34 cellular contexts compared by ENCODE assay signal in genomic region chr20:7428946-7429345, GRCh38.
"Had no signal": no experiment of that assay in that cellular context is flagged by ENCODE, and none has a peak within 500 bp of the region (broad histone marks: within the 10 kb centered on the region; RNA-seq: fewer than 3 reads in every experiment).

No MANE protein-coding gene starts in this region.

- DNase-seq: activated effector memory CD4-positive, alpha-beta T cell treated with anti-CD3 and anti-CD28 coated beads, Interleukin-2, amount 50 U/mL, for 16 hours; activated effector memory CD4-positive, alpha-beta T cell treated with Interleukin-2 at 50 U/mL for 16 hours; activated gamma-delta T cell; activated gamma-delta T cell treated with Interleukin-2 at 50 U/mL for 16 hours; activated naive CD4-positive, alpha-beta T cell; activated naive CD4-positive, alpha-beta T cell treated with anti-CD3 and anti-CD28 coated beads for 36 hours; activated naive CD4-positive, alpha-beta T cell treated with anti-CD3 and anti-CD28 coated beads, Interleukin-2, amount 10 ng/mL, durations not matched to agents 7 days and 5 days; activated naive CD4-positive, alpha-beta T cell treated with anti-CD3 and anti-CD28 coated beads, Interleukin-2, amount 50 U/mL, for 16 hours; activated naive CD4-positive, alpha-beta T cell treated with Interleukin-2 at 50 U/mL for 16 hours; activated naive CD8-positive, alpha-beta T cell treated with anti-CD3 and anti-CD28 coated beads for 36 hours; activated naive CD8-positive, alpha-beta T cell treated with anti-CD3 and anti-CD28 coated beads, Interleukin-2, amount 10 ng/mL, durations not matched to agents 7 days and 5 days; activated naive CD8-positive, alpha-beta T cell treated with anti-CD3 and anti-CD28 coated beads, Interleukin-2, amount 50 U/mL, for 24 hours; activated T-cell treated with anti-CD3 and anti-CD28 coated beads, Interleukin-2, amount 50 U/mL, for 1 hour; activated T-cell treated with anti-CD3 and anti-CD28 coated beads, Interleukin-2, amount 50 U/mL, for 24 hours; activated T-cell treated with anti-CD3 and anti-CD28 coated beads, Interleukin-2, amount 50 U/mL, for 4 hours; activated T-cell treated with anti-CD3 and anti-CD28 coated beads, Interleukin-2, amount 50 U/mL, for 48 hours; activated T-cell treated with anti-CD3 and anti-CD28 coated beads, Interleukin-2, amount 50 U/mL, for 72 hours; adrenal gland; amniotic stem cell; amygdala; anterior cingulate cortex; aorta; body of pancreas; brain microvascular endothelial cell; caudate nucleus; central memory CD4-positive, alpha-beta T cell; cerebellar nuclear complex had no signal

- ATAC-seq: activated naive CD4-positive, alpha-beta T cell treated with anti-CD3 and anti-CD28 coated beads, Interleukin-2, amount 50 U/mL, for 72 hours; activated naive CD8-positive, alpha-beta T cell treated with anti-CD3 and anti-CD28 coated beads, Interleukin-2, amount 50 U/mL, for 24 hours; activated T-cell treated with anti-CD3 and anti-CD28 coated beads, Interleukin-2, amount 50 U/mL, for 4 hours; activated T-cell treated with anti-CD3 and anti-CD28 coated beads, Interleukin-2, amount 50 U/mL, for 72 hours; activated T-helper 17 cell treated with anti-CD3 and anti-CD28 coated beads, Interleukin-2, amount 50 U/mL, for 72 hours; body of pancreas had no signal

- H3K27ac ChIP-seq: adrenal gland, ascending aorta, body of pancreas, brain microvascular endothelial cell, breast epithelium, cardiac muscle cell had no signal

- H3K27me3 ChIP-seq: adrenal gland, ascending aorta, body of pancreas, brain microvascular endothelial cell, breast epithelium, cardiac muscle cell had no signal

- H3K4me3 ChIP-seq: adrenal gland, ascending aorta, body of pancreas, breast epithelium, cardiac muscle cell had no signal

- H3K9me3 ChIP-seq: adrenal gland, ascending aorta, body of pancreas, breast epithelium had no signal

- FAIRE-seq: astrocyte, bronchial epithelial cell had no signal

- H3K4me1 ChIP-seq: adrenal gland, ascending aorta, body of pancreas, breast epithelium had no signal

- H3K36me3 ChIP-seq: adrenal gland, ascending aorta, brain microvascular endothelial cell, breast epithelium, cardiac muscle cell had no signal
